Comparison of ENCODE assay signal across 8 cellular contexts in the genomic region with DNA sequence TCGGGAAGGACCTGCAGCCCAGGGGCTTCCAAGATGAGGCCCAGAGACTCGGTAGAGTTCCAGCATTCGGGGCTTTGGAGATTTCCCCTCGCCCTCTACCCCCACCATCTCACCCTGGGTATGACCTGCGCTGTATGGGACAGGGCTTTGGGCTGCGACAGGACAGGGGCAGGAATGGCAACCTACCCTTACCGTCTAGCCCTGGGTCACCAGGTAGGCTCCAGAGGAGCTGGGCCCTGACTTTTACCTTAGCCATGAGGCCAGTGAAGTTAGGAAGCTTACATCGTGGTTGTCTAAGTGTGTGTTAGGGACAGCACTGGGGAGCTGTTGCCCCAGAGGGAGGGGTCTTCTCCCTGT. TPM values are rescaled to one million over a fixed set of nuclear protein-coding genes. Genes with fewer than 3 reads are reported as not detected.
DNase-seq lines count a peak whose midpoint lies in the region; ATAC-seq, FAIRE-seq and TF ChIP-seq lines count a peak whose summit lies in the region.

No MANE protein-coding gene starts in this region.

- TF ChIP-seq CTCF in VCaP (conservative IDR thresholded peaks at IDR 0.05) (no peak), left ventricle myocardium inferior (IDR thresholded peaks at IDR 0.05; ENCODE audit: borderline replicate concordance) (no peak)

- no peak for ATAC-seq in HG02763 (IDR thresholded peaks at IDR 0.05; ENCODE audit: unreplicated experiment)

- H3K27ac ChIP-seq in VCaP (peak overlapping the region; percentile 83), left ventricle myocardium inferior (replicated peaks) (peak overlapping the region; percentile 88)

- FAIRE-seq in GM12891 (lab: Jason Lieb, UNC), result peak; percentile 55

- H3K4me3 ChIP-seq in left ventricle myocardium inferior, result peak overlapping the region; percentile 70
- peak overlapping the region; percentile 55 for H3K4me3 ChIP-seq in skeletal muscle cell (ENCODE audit: low read depth, low read length)

- TF ChIP-seq POLR2A in GM12891 (IDR thresholded peaks at IDR 0.05; ENCODE audit: low read depth, low read length), result no peak

- H3K4me1 ChIP-seq in left ventricle myocardium inferior, result peaks cover 37% of the 10 kb centered on the region

- intact Hi-C loops in left ventricle myocardium inferior (cut with micrococcal nuclease), result no loop called here

- DNase-seq in GM12891 (ENCODE audit: insufficient read length, low spot score) (no peak), left ventricle myocardium inferior (no peak), skeletal muscle cell (ENCODE audit: low read depth) (no peak), COR-L47 (lab: John Stamatoyannopoulos, UW) (no peak), SK-N-DZ (ENCODE audit: low spot score) (no peak), NCI-H1092 (lab: John Stamatoyannopoulos, UW) (no peak)

- H3K9me3 ChIP-seq in left ventricle myocardium inferior (replicated peaks), result no peaks in the 10 kb centered on the region

- H3K36me3 ChIP-seq in left ventricle myocardium inferior, result peaks cover 21% of the 10 kb centered on the region

- no peaks in the 10 kb centered on the region for H3K27me3 ChIP-seq in left ventricle myocardium inferior (ENCODE audit: low read depth)

TF ChIP-seq in GM12891, 5 proteins besides CTCF, POLR2A, EP300 and RAD21:
- TF ChIP-seq TAF1 (IDR thresholded peaks at IDR 0.05; ENCODE audit: low read depth, low read length), result no peak
- TF ChIP-seq SPI1 (IDR thresholded peaks at IDR 0.05; ENCODE audit: low read depth, low read length), result no peak
- no peak for TF ChIP-seq POLR2AphosphoS5 (IDR thresholded peaks at IDR 0.05; ENCODE audit: low read depth, low read length)
- TF ChIP-seq PAX5 (IDR thresholded peaks at IDR 0.05; ENCODE audit: insufficient read depth, low read length, severe bottlenecking), result no peak
- TF ChIP-seq POU2F2 (IDR thresholded peaks at IDR 0.05; ENCODE audit: low read depth, low read length), result no peak

RNA-seq across cellular contexts. Expression of a gene that starts 0.7 kb away (rescaled TPM):
- polyA plus RNA-seq in GM12891 (2012; ENCODE audit: low read depth, missing spikeins), result 19.3 TPM
- 9.2 TPM for total RNA-seq in left ventricle myocardium inferior
- polyA plus RNA-seq in SK-N-DZ (2014; cell fraction: cytosol; rRNA removed), result 6.0 and 7.8 TPM in 2 replicates
- polyA plus RNA-seq in SK-N-DZ (2014; cell fraction: nucleus; rRNA removed), result 32.4 and 32.8 TPM in 2 replicates

RNA-seq across cellular contexts. Expression of a gene that starts 7.3 kb away (rescaled TPM):
- polyA plus RNA-seq in GM12891 (2012; ENCODE audit: low read depth, missing spikeins), result 45.3 TPM
- 115 TPM for total RNA-seq in left ventricle myocardium inferior
- polyA plus RNA-seq in SK-N-DZ (2014; cell fraction: cytosol; rRNA removed), result 60.0 and 63.4 TPM in 2 replicates
- 36.8 and 37.7 TPM in 2 replicates for polyA plus RNA-seq in SK-N-DZ (2014; cell fraction: nucleus; rRNA removed)

RNA-seq across cellular contexts. Expression of a gene that starts 20.8 kb away (rescaled TPM):
- polyA plus RNA-seq in GM12891 (2012; ENCODE audit: low read depth, missing spikeins), result 1.8 TPM
- 0.66 TPM for total RNA-seq in left ventricle myocardium inferior
- polyA plus RNA-seq in SK-N-DZ (2014; cell fraction: cytosol; rRNA removed), result not detected in 2 replicates
- polyA plus RNA-seq in SK-N-DZ (2014; cell fraction: nucleus; rRNA removed), result not detected in 2 replicates

RNA-seq across cellular contexts. Expression of a gene that starts 32.2 kb away (rescaled TPM):
- 26.5 TPM for polyA plus RNA-seq in GM12891 (2012; ENCODE audit: low read depth, missing spikeins)
- total RNA-seq in left ventricle myocardium inferior, result 61.6 TPM
- polyA plus RNA-seq in SK-N-DZ (2014; cell fraction: cytosol; rRNA removed), result 46.6 and 56.3 TPM in 2 replicates
- polyA plus RNA-seq in SK-N-DZ (2014; cell fraction: nucleus; rRNA removed), result 12.7 and 13.4 TPM in 2 replicates

RNA-seq across cellular contexts. Expression of a gene that starts 41.4 kb away (rescaled TPM):
- 11.0 TPM for polyA plus RNA-seq in GM12891 (2012; ENCODE audit: low read depth, missing spikeins)
- 4.0 TPM for total RNA-seq in left ventricle myocardium inferior
- 12.7 and 13.0 TPM in 2 replicates for polyA plus RNA-seq in SK-N-DZ (2014; cell fraction: cytosol; rRNA removed)
- polyA plus RNA-seq in SK-N-DZ (2014; cell fraction: nucleus; rRNA removed), result 47.1 and 53.7 TPM in 2 replicates
